ENCODE assay signal across 8 cellular contexts in genomic region chr18:28175930-28176673, GRCh38. TPM values are rescaled to one million over a fixed set of nuclear protein-coding genes. Genes with fewer than 3 reads are reported as not detected.
A peak's percentile ranks its signal among the peaks of the same experiment; 100 is the strongest.
DNase-seq lines count a peak whose midpoint lies in the region; ATAC-seq and TF ChIP-seq lines count a peak whose summit lies in the region.

No MANE protein-coding gene starts in this region.

- H3K27me3 ChIP-seq in ascending aorta (no peaks in the 10 kb centered on the region), spleen (replicated peaks in 1 of 7) (peaks cover 4 to 72% (median 30%) of the 10 kb centered on the region in 7 donors)

- peak; percentile 20 for DNase-seq in DMS53 treated with DMSO at 0.1 percent for 48 hours (lab: John Stamatoyannopoulos, UW; ENCODE audit: unreplicated experiment)
- peak; percentile 51 for DNase-seq in NCI-H1092 (lab: John Stamatoyannopoulos, UW)
- DNase-seq in ascending aorta (ENCODE audit: low spot score in 2 of 2), result no peak
- no peak for DNase-seq in spleen
- DNase-seq in omental fat pad (ENCODE audit: low spot score), result no peak
- no peak for DNase-seq in DMS114 treated with DMSO at 0.1 percent for 48 hours (lab: John Stamatoyannopoulos, UW; ENCODE audit: unreplicated experiment)

- peak overlapping the region; percentile 61 to 81 for H3K27ac ChIP-seq in ascending aorta
- H3K27ac ChIP-seq in spleen, result peak overlapping the region in 7 of 8 donors; percentile 52 to 85 (median 81)

- TF ChIP-seq POLR2A in spleen (IDR thresholded peaks at IDR 0.05), result no peak

- ATAC-seq in GM19324 (IDR thresholded peaks at IDR 0.05; ENCODE audit: low FRiP score, unreplicated experiment) (no peak), omental fat pad (ENCODE audit: low FRiP score) (no peak)

- H3K9me3 ChIP-seq in ascending aorta (no peaks in the 10 kb centered on the region), iPS-18c (ENCODE audit: control insufficient read depth, insufficient read depth, low read length) (no peaks in the 10 kb centered on the region), spleen (no peaks in the 10 kb centered on the region)

- H3K36me3 ChIP-seq in ascending aorta (no peaks in the 10 kb centered on the region), spleen (no peaks in the 10 kb centered on the region)

- TF ChIP-seq CTCF in ascending aorta (IDR thresholded peaks at IDR 0.05) (no peak), spleen (IDR thresholded peaks at IDR 0.05 in 8 of 11, conservative IDR thresholded peaks at IDR 0.05 in 3 of 11) (no peak), omental fat pad (IDR thresholded peaks at IDR 0.05) (no peak)

- WGBS in spleen, 5 donors, result 0 to 8% (median 2%) methylated on average over 30 to 40 of the region's 40 CpGs

- H3K4me3 ChIP-seq in ascending aorta (peak overlapping the region; percentile 70 to 89), iPS-18c (ENCODE audit: insufficient read depth, low read depth, low read length) (peak overlapping the region; percentile 66), spleen (peak overlapping the region; percentile 33 to 74 (median 56))

- intact Hi-C loops in ascending aorta (cut with DNase I) (loop anchor here (5.0 kb wide), 3 partner anchors 119 to 991 kb away; no protein-coding TSS in a partner anchor), spleen (cut with DNase I; ENCODE audit: low total_unique reads) (loop anchor here (10.0 kb wide), 1 partner anchor 161 kb away; no protein-coding TSS in a partner anchor)

- H3K4me1 ChIP-seq in ascending aorta (no peaks in the 10 kb centered on the region), spleen (peaks cover 0 to 37% (median 24%) of the 10 kb centered on the region in 6 donors)

RNA-seq across cellular contexts. Expression of gene CDH2, which starts 0.8 kb away (rescaled TPM):
- total RNA-seq in ascending aorta, result 22.8 TPM
- 10 to 100 TPM; 14.3 to 40.2 (median 30.4) TPM for total RNA-seq in spleen
- polyA plus RNA-seq in spleen, result 1 to 10 TPM in 2 of 3 donors, under 1 TPM in 1; 0.96 to 3.2 (median 1.5) TPM
- total RNA-seq in omental fat pad, result 1 to 10 TPM in 2 of 4 donors, under 1 TPM in 2; 0.50 to 2.0 (median 1.4) TPM

Comparison
In these comparisons a context has a peak if more than half of its experiments do, and no peak if none do; other contexts are left out.
1. DNase-seq: peak in DMS53 treated with DMSO at 0.1 percent for 48 hours (single experiment) and NCI-H1092 (single experiment); none in ascending aorta (0 of 2), spleen (single experiment), omental fat pad (single experiment) and DMS114 treated with DMSO at 0.1 percent for 48 hours (single experiment).
2. Peak in every context shown above with its lines, with median percentiles within 50 percentile points of each other: H3K4me3 ChIP-seq.